8 cellular contexts compared by ENCODE assay signal in the genomic region with DNA sequence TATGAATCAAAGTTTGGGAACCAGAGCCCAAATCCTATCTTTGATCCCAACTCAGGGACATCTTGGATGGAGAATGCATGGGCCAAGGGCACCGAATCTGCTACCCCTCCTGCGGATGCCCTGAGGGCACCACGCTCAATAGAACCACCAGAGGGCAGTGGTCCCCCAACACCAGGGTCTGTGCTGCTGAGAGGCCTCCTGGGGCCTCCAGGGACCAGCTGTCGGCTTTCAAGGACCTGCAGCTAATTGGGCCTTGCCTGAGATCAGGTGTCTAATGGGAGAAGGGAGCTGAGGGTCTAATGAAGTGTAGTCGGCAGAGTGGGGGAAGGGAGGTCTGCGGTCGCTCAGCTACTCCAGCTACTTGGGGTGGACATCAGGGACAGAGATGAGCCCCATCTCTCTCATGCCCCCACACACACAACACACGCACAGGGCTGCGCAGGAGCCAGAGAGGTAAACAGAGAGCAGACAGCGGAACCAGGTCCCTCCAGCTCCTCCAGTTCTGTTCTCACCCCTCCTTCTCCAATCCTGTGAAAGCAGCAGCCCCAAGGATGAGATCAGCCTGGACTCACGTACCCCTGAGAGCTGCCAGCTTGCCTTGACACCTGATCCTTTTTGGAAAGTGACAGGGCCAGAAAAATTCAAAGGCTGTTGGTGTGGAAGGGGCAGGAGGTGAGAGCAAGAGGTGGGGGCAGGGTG. TPM values are rescaled to one million over a fixed set of nuclear protein-coding genes. Genes with fewer than 3 reads are reported as not detected.
A peak's percentile ranks its signal among the peaks of the same experiment; 100 is the strongest.
DNase-seq lines count a peak whose midpoint lies in the region; ATAC-seq and TF ChIP-seq lines count a peak whose summit lies in the region.

No MANE protein-coding gene starts in this region.

- H3K4me3 Mint-ChIP-seq in activated T-helper 1 cell treated with anti-CD3 and anti-CD28 coated beads, Interleukin-12 subunit alpha, Interleukin-12 subunit beta, Interleukin-2, Interleukin-4 antibody, amounts not matched to agents 30 ng/mL and 10 ng/mL and 1 ng/mL, durations not matched to agents 14 hours and 24 hours and 36 hours: no peak overlapping the region
- H3K4me3 Mint-ChIP-seq in neural progenitor cell: peak overlapping the region; percentile 53

- peak overlapping the region; percentile 49 for H3K27ac Mint-ChIP-seq in activated T-helper 1 cell treated with anti-CD3 and anti-CD28 coated beads, Interleukin-12 subunit alpha, Interleukin-12 subunit beta, Interleukin-2, Interleukin-4 antibody, amounts not matched to agents 30 ng/mL and 10 ng/mL and 1 ng/mL, durations not matched to agents 14 hours and 24 hours and 36 hours
- peak overlapping the region; percentile 81 for H3K27ac Mint-ChIP-seq in neural progenitor cell

- no peaks in the 10 kb centered on the region for H3K9me3 ChIP-seq in Peyer's patch
- no peaks in the 10 kb centered on the region for H3K9me3 ChIP-seq in neural progenitor cell (ENCODE audit: low read depth)
- H3K9me3 ChIP-seq in subcutaneous abdominal adipose tissue (ENCODE audit: control insufficient read depth in 5 of 5, low read length in 5 of 5): no peaks in the 10 kb centered on the region

- H3K4me1 Mint-ChIP-seq in activated T-helper 1 cell treated with anti-CD3 and anti-CD28 coated beads, Interleukin-12 subunit alpha, Interleukin-12 subunit beta, Interleukin-2, Interleukin-4 antibody, amounts not matched to agents 30 ng/mL and 10 ng/mL and 1 ng/mL, durations not matched to agents 14 hours and 24 hours and 36 hours (ENCODE audit: low read depth): peaks cover 48% of the 10 kb centered on the region
- peaks cover 30% of the 10 kb centered on the region for H3K4me1 Mint-ChIP-seq in neural progenitor cell

- no peak overlapping the region for H2AFZ ChIP-seq in neural progenitor cell (replicated peaks)

- peak; percentile 80 for ATAC-seq in GM19043 (IDR thresholded peaks at IDR 0.05; ENCODE audit: low read depth, unreplicated experiment)

- peaks cover 19% of the 10 kb centered on the region for H3F3A ChIP-seq in neural progenitor cell (ENCODE audit: low read depth)

- H3K9ac ChIP-seq in neural progenitor cell (no peak overlapping the region), subcutaneous abdominal adipose tissue (ENCODE audit: low read length in 5 of 5) (peak overlapping the region in 1 of 5 donors; percentile 21)

- H3K36me3 Mint-ChIP-seq in activated T-helper 1 cell treated with anti-CD3 and anti-CD28 coated beads, Interleukin-12 subunit alpha, Interleukin-12 subunit beta, Interleukin-2, Interleukin-4 antibody, amounts not matched to agents 30 ng/mL and 10 ng/mL and 1 ng/mL, durations not matched to agents 14 hours and 24 hours and 36 hours (ENCODE audit: low read depth): peaks cover 42% of the 10 kb centered on the region
- peaks cover 56% of the 10 kb centered on the region for H3K36me3 Mint-ChIP-seq in neural progenitor cell

- TF ChIP-seq POLR2A in Peyer's patch (IDR thresholded peaks at IDR 0.05): no peak

- peak; percentile 76 for DNase-seq in AG08396 (ENCODE audit: low spot score)
- peak; percentile 58 for DNase-seq in LHCN-M2 (ENCODE audit: low read depth)
- peak; percentile 75 to 92 (median 81) for DNase-seq in Peyer's patch
- peak; percentile 66 for DNase-seq in activated T-helper 1 cell treated with anti-CD3 and anti-CD28 coated beads, Interleukin-12 subunit alpha, Interleukin-12 subunit beta, Interleukin-2, Interleukin-4 antibody, amounts not matched to agents 30 ng/mL and 10 ng/mL and 1 ng/mL, durations not matched to agents 14 hours and 24 hours and 36 hours (ENCODE audit: low spot score)
- peak; percentile 74 for DNase-seq in fibroblast of pulmonary artery (ENCODE audit: low read depth)
- peak; percentile 93 for DNase-seq in neural progenitor cell (ENCODE audit: low spot score)

- H3K4me3 ChIP-seq in Peyer's patch (no peak overlapping the region), fibroblast of pulmonary artery (replicated peaks; ENCODE audit: low read depth, low read length) (no peak overlapping the region), neural progenitor cell (no peak overlapping the region), subcutaneous abdominal adipose tissue (ENCODE audit: low read depth in 1 of 5, low read length in 5 of 5) (no peak overlapping the region)

- H3K9me3 Mint-ChIP-seq in activated T-helper 1 cell treated with anti-CD3 and anti-CD28 coated beads, Interleukin-12 subunit alpha, Interleukin-12 subunit beta, Interleukin-2, Interleukin-4 antibody, amounts not matched to agents 30 ng/mL and 10 ng/mL and 1 ng/mL, durations not matched to agents 14 hours and 24 hours and 36 hours: no peaks in the 10 kb centered on the region
- peaks cover 2% of the 10 kb centered on the region for H3K9me3 Mint-ChIP-seq in neural progenitor cell

- H3K79me2 ChIP-seq in neural progenitor cell (ENCODE audit: low read depth): no peaks in the 10 kb centered on the region

- H3K4me2 ChIP-seq in neural progenitor cell: peak overlapping the region; percentile 61

- intact Hi-C loops in activated T-helper 1 cell treated with anti-CD3 and anti-CD28 coated beads, Interleukin-12 subunit alpha, Interleukin-12 subunit beta, Interleukin-2, Interleukin-4 antibody, amounts not matched to agents 30 ng/mL and 10 ng/mL and 1 ng/mL, durations not matched to agents 14 hours and 24 hours and 36 hours (cut with micrococcal nuclease): loop anchor here (1.0 kb wide), 3 partner anchors 15 to 361 kb away; no protein-coding TSS in a partner anchor

- TF ChIP-seq CTCF in Peyer's patch (IDR thresholded peaks at IDR 0.05) (peak; percentile 55 to 88 (median 83)), fibroblast of pulmonary artery (IDR thresholded peaks at IDR 0.05; ENCODE audit: low read length, missing control alignments) (peak; percentile 78), neural progenitor cell (IDR thresholded peaks at IDR 0.05) (peak; percentile 74)

- H3K27ac ChIP-seq in Peyer's patch (peak overlapping the region in 2 of 4 donors; percentile 15 to 91), neural progenitor cell (peak overlapping the region; percentile 5), subcutaneous abdominal adipose tissue (ENCODE audit: low read depth, low read length) (peak overlapping the region; percentile 46)

- peaks cover 0 to 66% (median 0%) of the 10 kb centered on the region in 3 donors for H3K36me3 ChIP-seq in Peyer's patch
- H3K36me3 ChIP-seq in neural progenitor cell: no peaks in the 10 kb centered on the region
- H3K36me3 ChIP-seq in subcutaneous abdominal adipose tissue (ENCODE audit: control insufficient read depth in 5 of 5, insufficient read depth in 5 of 5, low read length in 5 of 5): peaks cover 4 to 99% (median 86%) of the 10 kb centered on the region in 5 donors

- H4K20me1 ChIP-seq in neural progenitor cell (ENCODE audit: low read depth): peaks cover 13% of the 10 kb centered on the region

- no peaks in the 10 kb centered on the region for H3K27me3 Mint-ChIP-seq in activated T-helper 1 cell treated with anti-CD3 and anti-CD28 coated beads, Interleukin-12 subunit alpha, Interleukin-12 subunit beta, Interleukin-2, Interleukin-4 antibody, amounts not matched to agents 30 ng/mL and 10 ng/mL and 1 ng/mL, durations not matched to agents 14 hours and 24 hours and 36 hours (ENCODE audit: insufficient read depth)
- peaks cover 11% of the 10 kb centered on the region for H3K27me3 Mint-ChIP-seq in neural progenitor cell (ENCODE audit: insufficient read depth, low read depth)

- H3K4me1 ChIP-seq in Peyer's patch (peaks cover 4 to 45% (median 12%) of the 10 kb centered on the region in 4 donors), neural progenitor cell (peaks cover 24% of the 10 kb centered on the region), subcutaneous abdominal adipose tissue (ENCODE audit: control insufficient read depth in 5 of 5, insufficient read depth in 5 of 5, low read length in 5 of 5) (peaks cover 9 to 66% (median 47%) of the 10 kb centered on the region in 5 donors)

- no peaks in the 10 kb centered on the region for H3K27me3 ChIP-seq in Peyer's patch
- H3K27me3 ChIP-seq in neural progenitor cell: no peaks in the 10 kb centered on the region
- H3K27me3 ChIP-seq in subcutaneous abdominal adipose tissue (ENCODE audit: control insufficient read depth in 5 of 5, insufficient read depth in 4 of 5, low read length in 5 of 5): no peaks in the 10 kb centered on the region

RNA-seq across cellular contexts. Expression of a gene that starts 34.9 kb away (rescaled TPM):
- 15.1 and 17.8 TPM in 2 replicates for total RNA-seq in LHCN-M2 (2014; rRNA removed)
- 5.9 TPM for polyA plus RNA-seq in LHCN-M2 (2012)
- total RNA-seq in Peyer's patch: 10 to 100 TPM; 33.8 to 90.5 (median 72.3) TPM
- total RNA-seq in activated T-helper 1 cell treated with anti-CD3 and anti-CD28 coated beads, Interleukin-12 subunit alpha, Interleukin-12 subunit beta, Interleukin-2, Interleukin-4 antibody, amounts not matched to agents 30 ng/mL and 10 ng/mL and 1 ng/mL, durations not matched to agents 14 hours and 24 hours and 36 hours: 75.8 and 76.2 TPM in 2 replicates
- 25.0 and 32.7 TPM in 2 replicates for total RNA-seq in neural progenitor cell (ENCODE audit: low replicate concordance)

RNA-seq across cellular contexts. Expression of a gene that starts 48.0 kb away (rescaled TPM):
- total RNA-seq in LHCN-M2 (2014; rRNA removed) (0.29 TPM in 1 of 2 replicates, not detected in the other), Peyer's patch (100 to 1,000 TPM in 3 of 4 donors, 10 to 100 TPM in 1; 68.5 to 162 (median 134) TPM), neural progenitor cell (ENCODE audit: low replicate concordance) (20.7 and 27.4 TPM in 2 replicates)
- polyA plus RNA-seq in LHCN-M2 (2012): 0.27 TPM
- 21.8 and 24.1 TPM in 2 replicates for total RNA-seq in activated T-helper 1 cell treated with anti-CD3 and anti-CD28 coated beads, Interleukin-12 subunit alpha, Interleukin-12 subunit beta, Interleukin-2, Interleukin-4 antibody, amounts not matched to agents 30 ng/mL and 10 ng/mL and 1 ng/mL, durations not matched to agents 14 hours and 24 hours and 36 hours

Comparison
In these comparisons a context has a peak if more than half of its experiments do, and no peak if none do; other contexts are left out.
1. RNA of a gene that starts 48.0 kb away (total RNA-seq): 68.5 to 162 TPM in Peyer's patch, 21.8 to 24.1 TPM in activated T-helper 1 cell treated with anti-CD3 and anti-CD28 coated beads, Interleukin-12 subunit alpha, Interleukin-12 subunit beta, Interleukin-2, Interleukin-4 antibody, amounts not matched to agents 30 ng/mL and 10 ng/mL and 1 ng/mL, durations not matched to agents 14 hours and 24 hours and 36 hours and 20.7 to 27.4 TPM in neural progenitor cell; 0.29 TPM in LHCN-M2; every median in the first group is over 10 times any median in the second.
2. Peak in every context shown above with its lines, with median percentiles within 50 percentile points of each other: DNase-seq and CTCF ChIP-seq.